Comparison of ENCODE assay signal across 10 cellular contexts in genomic region chr18:8254664-8255063, GRCh38.
"Had no signal": no experiment of that assay in that cellular context is flagged by ENCODE, and none has a peak within 500 bp of the region (broad histone marks: within the 10 kb centered on the region; RNA-seq: fewer than 3 reads in every experiment).

No MANE protein-coding gene starts in this region.

- H3K9me3 ChIP-seq: breast epithelium, thyroid gland, uterus had no signal

- ATAC-seq: stimulated activated effector memory CD8-positive, alpha-beta T cell treated with anti-CD3 and anti-CD28 coated beads, Interleukin-12 subunit alpha, Interleukin-12 subunit beta, amount 100 ng/mL, for 72 hours had no signal

- H3K36me3 ChIP-seq: breast epithelium, thyroid gland, uterus had no signal

- H3K27me3 ChIP-seq: breast epithelium, thyroid gland, uterus had no signal

- H3K36me3 Mint-ChIP-seq: activated naive CD8-positive, alpha-beta T cell; memory B cell had no signal

- H3K27ac ChIP-seq: breast epithelium, skin epidermis, thyroid gland, uterus had no signal

- H3K27me3 Mint-ChIP-seq: activated naive CD8-positive, alpha-beta T cell; activated T-cell treated with anti-CD3 and anti-CD28 coated beads, Interleukin-2, amount 50 U/mL, for 24 hours had no signal

- H3K4me1 Mint-ChIP-seq: memory B cell; stimulated activated effector memory CD8-positive, alpha-beta T cell treated with anti-CD3 and anti-CD28 coated beads, Interleukin-12 subunit alpha, Interleukin-12 subunit beta, amount 100 ng/mL, for 72 hours had no signal

- H3K27ac Mint-ChIP-seq: activated naive CD8-positive, alpha-beta T cell; activated T-cell treated with anti-CD3 and anti-CD28 coated beads, Interleukin-2, amount 50 U/mL, for 24 hours; memory B cell; stimulated activated effector memory CD8-positive, alpha-beta T cell treated with anti-CD3 and anti-CD28 coated beads, Interleukin-12 subunit alpha, Interleukin-12 subunit beta, amount 100 ng/mL, for 72 hours had no signal

- DNase-seq: activated effector memory CD4-positive, alpha-beta T cell treated with Interleukin-2 at 50 U/mL for 16 hours; activated T-cell treated with anti-CD3 and anti-CD28 coated beads, Interleukin-2, amount 50 U/mL, for 24 hours; amygdala; thyroid gland; uterus had no signal

- H3K4me1 ChIP-seq: breast epithelium, uterus had no signal

- H3K4me3 ChIP-seq: breast epithelium, skin epidermis, thyroid gland, uterus had no signal

- H3K9me3 Mint-ChIP-seq: activated T-cell treated with anti-CD3 and anti-CD28 coated beads, Interleukin-2, amount 50 U/mL, for 24 hours; memory B cell; stimulated activated effector memory CD8-positive, alpha-beta T cell treated with anti-CD3 and anti-CD28 coated beads, Interleukin-12 subunit alpha, Interleukin-12 subunit beta, amount 100 ng/mL, for 72 hours had no signal

- H3K4me3 Mint-ChIP-seq: activated naive CD8-positive, alpha-beta T cell; activated T-cell treated with anti-CD3 and anti-CD28 coated beads, Interleukin-2, amount 50 U/mL, for 24 hours; memory B cell; stimulated activated effector memory CD8-positive, alpha-beta T cell treated with anti-CD3 and anti-CD28 coated beads, Interleukin-12 subunit alpha, Interleukin-12 subunit beta, amount 100 ng/mL, for 72 hours had no signal
